8 cellular contexts compared by ENCODE assay signal in the genomic region with DNA sequence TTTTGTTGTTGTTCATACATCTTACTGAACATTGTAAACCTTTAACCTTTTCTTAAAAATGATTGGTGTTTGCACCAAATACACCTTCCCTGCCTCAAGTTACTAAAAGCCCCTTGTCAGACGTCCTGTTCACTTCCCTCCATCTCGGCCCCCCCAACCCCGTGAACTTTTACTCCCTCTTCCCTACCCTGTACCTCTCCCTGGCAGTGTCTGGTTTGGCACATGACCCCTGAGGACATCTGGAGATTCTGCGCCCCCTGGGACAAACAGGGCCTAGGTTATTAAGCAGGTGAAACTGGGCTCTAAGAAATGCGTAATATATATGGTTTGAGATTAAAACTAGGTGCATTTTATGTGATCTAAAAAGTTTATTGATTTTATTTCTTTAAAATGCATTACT. TPM values are rescaled to one million over a fixed set of nuclear protein-coding genes. Genes with fewer than 3 reads are reported as not detected.
DNase-seq lines count a peak whose midpoint lies in the region; ATAC-seq, FAIRE-seq and TF ChIP-seq lines count a peak whose summit lies in the region.

No MANE protein-coding gene starts in this region.

- H3K27me3 ChIP-seq in BE2C: no peaks in the 10 kb centered on the region
- H3K27me3 ChIP-seq in Karpas-422 (ENCODE audit: low read length): no peaks in the 10 kb centered on the region
- no peaks in the 10 kb centered on the region for H3K27me3 ChIP-seq in colonic mucosa

- H3K4me3 ChIP-seq in BE2C (ENCODE audit: low read depth, low read length) (peak overlapping the region; percentile 80), Karpas-422 (ENCODE audit: low read length) (peak overlapping the region; percentile 93), colonic mucosa (peak overlapping the region; percentile 91)

- peak overlapping the region; percentile 86 to 92 for H3K27ac Mint-ChIP-seq in natural killer cell

- no peaks in the 10 kb centered on the region for H3K9me3 Mint-ChIP-seq in natural killer cell

- no peaks in the 10 kb centered on the region for H3K9me2 ChIP-seq in Karpas-422 (replicated peaks; ENCODE audit: insufficient read depth, low read length)

- H3K9me3 ChIP-seq in BE2C: no peaks in the 10 kb centered on the region
- no peaks in the 10 kb centered on the region for H3K9me3 ChIP-seq in Karpas-422 (ENCODE audit: low read length)
- H3K9me3 ChIP-seq in colonic mucosa: no peaks in the 10 kb centered on the region

- peaks cover 64 to 69% of the 10 kb centered on the region in 2 donors for H3K4me1 Mint-ChIP-seq in natural killer cell

- FAIRE-seq in urothelium cell line (lab: Jason Lieb, UNC): no peak

- intact Hi-C loops in colonic mucosa (cut with DNase I): no loop called here
- intact Hi-C loops in natural killer cell (cut with micrococcal nuclease): loop anchor here (5.0 kb wide), 1 partner anchor 255 kb away; no protein-coding TSS in a partner anchor

- H4K20me1 ChIP-seq in Karpas-422 (ENCODE audit: insufficient read depth, low read depth, low read length): peaks cover 34% of the 10 kb centered on the region

- H3K27ac ChIP-seq in Karpas-422 (ENCODE audit: low read length) (peak overlapping the region; percentile 34; the same call in 1 of the 2 replicates), colonic mucosa (no peak overlapping the region)

- H3K36me3 ChIP-seq in BE2C: peaks cover 9% of the 10 kb centered on the region; the same call in 1 of the 2 replicates
- 0 out of 2 replicates have a peak, but pooled peaks cover 6% of the 10 kb centered on the region for H3K36me3 ChIP-seq in Karpas-422 (ENCODE audit: insufficient read depth, low read length)
- no peaks in the 10 kb centered on the region for H3K36me3 ChIP-seq in colonic mucosa

- no peak for TF ChIP-seq CTCF in BE2C (IDR thresholded peaks at IDR 0.05; ENCODE audit: low read depth, low read length)
- no peak for TF ChIP-seq CTCF in colonic mucosa (IDR thresholded peaks at IDR 0.05)
- no peak for TF ChIP-seq CTCF in natural killer cell (IDR thresholded peaks at IDR 0.05)

- peaks cover 59% of the 10 kb centered on the region for H3K79me2 ChIP-seq in Karpas-422 (ENCODE audit: low read length)

- no peaks in the 10 kb centered on the region for H3K36me3 Mint-ChIP-seq in natural killer cell

- H3K9ac ChIP-seq in Karpas-422 (ENCODE audit: low read length) (peak overlapping the region; percentile 90), colonic mucosa (ENCODE audit: low read depth in 2 of 2, low read length in 2 of 2) (peak overlapping the region; percentile 31 to 81)

- peak overlapping the region; percentile 94 for H3K4me2 ChIP-seq in Karpas-422 (ENCODE audit: low read depth, low read length, poor library complexity, severe bottlenecking)

- no peak overlapping the region for H2AFZ ChIP-seq in Karpas-422 (ENCODE audit: low read length)

- H3K27me3 Mint-ChIP-seq in natural killer cell (ENCODE audit: low read depth in 2 of 2): no peaks in the 10 kb centered on the region

- H3K4me1 ChIP-seq in BE2C (peaks cover 3% of the 10 kb centered on the region; the same call in 1 of the 2 replicates), Karpas-422 (ENCODE audit: low read length) (peaks cover 38% of the 10 kb centered on the region), colonic mucosa (peaks cover 15% of the 10 kb centered on the region)

- DNase-seq in BE2C (peak; percentile 44), Karpas-422 (no peak), colonic mucosa (no peak), natural killer cell (no peak), kidney glomerular epithelial cell (lab: John Stamatoyannopoulos, UW) (no peak), urothelium cell line (ENCODE audit: low spot score) (no peak), glomerular visceral epithelial cell (ENCODE audit: extremely low spot score) (no peak)

- peak overlapping the region; percentile 87 for H3K4me3 Mint-ChIP-seq in natural killer cell

- ATAC-seq in natural killer cell (no peak), HG03439 (IDR thresholded peaks at IDR 0.05; ENCODE audit: unreplicated experiment) (no peak)

RNA-seq across cellular contexts. Expression of gene PPP2R2D, which starts 1.4 kb away (rescaled TPM):
- 59.9 TPM for polyA plus RNA-seq in BE2C (2012; ENCODE audit: insufficient read depth, insufficient read length, low read depth)
- total RNA-seq in Karpas-422 (2014; rRNA removed; shearing (Covaris generic); ENCODE audit: low replicate concordance): 30.7 and 32.9 TPM in 2 replicates
- 10 to 100 TPM; 28.1 to 30.6 TPM for total RNA-seq in colonic mucosa
- 10 to 100 TPM; 28.6 to 39.8 (median 35.8) TPM for total RNA-seq in natural killer cell
